In genomic region chr15:46768287-46768686, GRCh38 we compare ENCODE assay signal across 30 cellular contexts.
"Had no signal": no experiment of that assay in that cellular context is flagged by ENCODE, and none has a peak within 500 bp of the region (broad histone marks: within the 10 kb centered on the region; RNA-seq: fewer than 3 reads in every experiment).

No MANE protein-coding gene starts in this region.

- H3K27me3 Mint-ChIP-seq: activated CD4-positive, alpha-beta T cell treated with anti-CD3 and anti-CD28 coated beads for 36 hours; activated naive CD8-positive, alpha-beta T cell; central memory CD8-positive, alpha-beta T cell; dendritic cell treated with granulocyte-macrophage colony-stimulating factor and Interleukin-4, amounts not matched to agents 40 ng/mL and 50 ng/mL, for 4 days; naive thymus-derived CD4-positive, alpha-beta T cell; stimulated activated memory B cell treated with anti-CD40 and anti-IgM and Interleukin-4, amounts not matched to agents 10 μg/mL and 1 μg/mL and 100 μg/mL, for 72 hours; stimulated activated naive CD8-positive, alpha-beta T cell treated with anti-CD3 and anti-CD28 coated beads, Interleukin-15, amount 100 ng/mL, for 72 hours; type B pancreatic cell had no signal

- H3K36me3 ChIP-seq: pancreas, prostate gland, uterus had no signal

- H3K4me3 Mint-ChIP-seq: activated CD4-positive, alpha-beta T cell treated with anti-CD3 and anti-CD28 coated beads for 36 hours; activated naive CD8-positive, alpha-beta T cell; central memory CD8-positive, alpha-beta T cell; dendritic cell treated with granulocyte-macrophage colony-stimulating factor and Interleukin-4, amounts not matched to agents 40 ng/mL and 50 ng/mL, for 4 days; naive thymus-derived CD4-positive, alpha-beta T cell; neural crest cell; stimulated activated memory B cell treated with anti-CD40 and anti-IgM and Interleukin-4, amounts not matched to agents 10 μg/mL and 1 μg/mL and 100 μg/mL, for 72 hours; stimulated activated naive CD8-positive, alpha-beta T cell treated with anti-CD3 and anti-CD28 coated beads, Interleukin-15, amount 100 ng/mL, for 72 hours; type B pancreatic cell had no signal

- H3K27ac Mint-ChIP-seq: activated CD4-positive, alpha-beta T cell treated with anti-CD3 and anti-CD28 coated beads for 36 hours; activated naive CD8-positive, alpha-beta T cell; dendritic cell treated with granulocyte-macrophage colony-stimulating factor and Interleukin-4, amounts not matched to agents 40 ng/mL and 50 ng/mL, for 4 days; naive thymus-derived CD4-positive, alpha-beta T cell; stimulated activated memory B cell treated with anti-CD40 and anti-IgM and Interleukin-4, amounts not matched to agents 10 μg/mL and 1 μg/mL and 100 μg/mL, for 72 hours; stimulated activated naive CD8-positive, alpha-beta T cell treated with anti-CD3 and anti-CD28 coated beads, Interleukin-15, amount 100 ng/mL, for 72 hours; type B pancreatic cell had no signal

- H3K4me1 Mint-ChIP-seq: activated CD4-positive, alpha-beta T cell treated with anti-CD3 and anti-CD28 coated beads for 36 hours; central memory CD8-positive, alpha-beta T cell; naive thymus-derived CD4-positive, alpha-beta T cell; neural crest cell; stimulated activated memory B cell treated with anti-CD40 and anti-IgM and Interleukin-4, amounts not matched to agents 10 μg/mL and 1 μg/mL and 100 μg/mL, for 72 hours; stimulated activated naive CD8-positive, alpha-beta T cell treated with anti-CD3 and anti-CD28 coated beads, Interleukin-15, amount 100 ng/mL, for 72 hours had no signal

- H3K36me3 Mint-ChIP-seq: stimulated activated memory B cell treated with anti-CD40 and anti-IgM and Interleukin-4, amounts not matched to agents 10 μg/mL and 1 μg/mL and 100 μg/mL, for 72 hours; type B pancreatic cell had no signal

- ATAC-seq: activated CD4-positive, alpha-beta T cell treated with anti-CD3 and anti-CD28 coated beads for 36 hours; left colon; naive thymus-derived CD4-positive, alpha-beta T cell; pancreas; sciatic nerve; stimulated activated memory B cell treated with anti-CD40 and anti-IgM and Interleukin-4, amounts not matched to agents 10 μg/mL and 1 μg/mL and 100 μg/mL, for 72 hours; stimulated activated naive CD8-positive, alpha-beta T cell treated with anti-CD3 and anti-CD28 coated beads, Interleukin-15, amount 100 ng/mL, for 72 hours had no signal

- H3K4me1 ChIP-seq: pancreas, prostate gland, uterus had no signal

- H3K4me3 ChIP-seq: pancreas, prostate gland, uterus had no signal

- H3K27ac ChIP-seq: epithelial cell of prostate, pancreas, prostate gland, uterus had no signal

- DNase-seq: activated CD4-positive, alpha-beta T cell treated with anti-CD3 and anti-CD28 coated beads for 36 hours; activated CD4-positive, alpha-beta T cell treated with anti-CD3 and anti-CD28 coated beads, Interleukin-2, amount 50 U/mL, for 48 hours; activated CD4-positive, CD25-positive, alpha-beta regulatory T cell; activated CD8-positive, alpha-beta memory T cell treated with anti-CD3 and anti-CD28 coated beads for 24 hours; activated effector memory CD4-positive, alpha-beta T cell treated with Interleukin-2 at 50 U/mL for 16 hours; activated naive CD4-positive, alpha-beta T cell treated with Interleukin-2 at 50 U/mL for 16 hours; anterior cingulate cortex; kidney; left colon; mammary epithelial cell; midbrain; naive thymus-derived CD4-positive, alpha-beta T cell; nucleus accumbens; pancreas; retina; small intestine; stimulated activated CD4-positive, alpha-beta T cell treated with anti-CD3 and anti-CD28 coated beads, Interleukin-4, amount 100 ng/mL, for 24 hours; stimulated activated CD8-positive, alpha-beta memory T cell treated with anti-CD3 and anti-CD28 coated beads, Interleukin-4, amount 100 ng/mL, for 48 hours; stimulated activated naive CD8-positive, alpha-beta T cell treated with anti-CD3 and anti-CD28 coated beads, Interleukin-15, amount 100 ng/mL, for 72 hours; substantia nigra; uterus had no signal

- H3K27me3 ChIP-seq: pancreas, uterus had no signal

- H3K9me3 ChIP-seq: pancreas, prostate gland had no signal
